Comparison of ENCODE assay signal across 1 cellular context in genomic region chr21:31509108-31510017, GRCh38.
TF ChIP-seq lines count a peak whose summit lies in the region.

No MANE protein-coding gene starts in this region.

TF ChIP-seq in HEK293, 187 proteins besides CTCF, POLR2A, EP300 and RAD21 (continued from another document):
- TF ChIP-seq TCF7L2 (IDR thresholded peaks at IDR 0.05; ENCODE audit: borderline replicate concordance, low read depth, low read length) (0 out of 2 replicates have a peak, but pooled peaks have one; percentile 21), ZFHX2 (tag by site-specific recombination; conservative IDR thresholded peaks at IDR 0.05) (peak; percentile 99), ZNF518A (tag by site-specific recombination; conservative IDR thresholded peaks at IDR 0.05; ENCODE audit: low read depth) (peak; percentile 36; the same call in 1 of the 2 replicates), SP3 (tag by site-specific recombination; IDR thresholded peaks at IDR 0.05) (0 out of 2 replicates have a peak, but pooled peaks have one; percentile 47), REPIN1 (tag by site-specific recombination; IDR thresholded peaks at IDR 0.05; ENCODE audit: low read depth) (0 out of 2 replicates have a peak, but pooled peaks have one; percentile 85), PRDM10 (tag by site-specific recombination; IDR thresholded peaks at IDR 0.05) (peak; percentile 60; the same call in 1 of the 2 replicates), ZNF157 (tag by site-specific recombination; IDR thresholded peaks at IDR 0.05) (no peak), ZNF423 (tag by site-specific recombination; IDR thresholded peaks at IDR 0.05) (peak; percentile 60; the same call in 1 of the 2 replicates), KLF1 (tag by site-specific recombination; IDR thresholded peaks at IDR 0.05) (peak; percentile 53; the same call in 1 of the 2 replicates), ZEB2 (tag by site-specific recombination; IDR thresholded peaks at IDR 0.05) (peak; percentile 75), ZNF561 (tag by site-specific recombination; IDR thresholded peaks at IDR 0.05; ENCODE audit: borderline replicate concordance) (peak; percentile 90), ZBTB17 (tag by site-specific recombination; IDR thresholded peaks at IDR 0.05) (peak; percentile 85), TRIM28 (IDR thresholded peaks at IDR 0.05; ENCODE audit: borderline replicate concordance, low read length) (peak; percentile 93), IKZF3 (tag by site-specific recombination; IDR thresholded peaks at IDR 0.05) (peak; percentile 68; the same call in 1 of the 2 replicates), EGR2 (tag by site-specific recombination; IDR thresholded peaks at IDR 0.05; ENCODE audit: low read depth) (peak; percentile 99), ZNF394 (tag by site-specific recombination; IDR thresholded peaks at IDR 0.05; ENCODE audit: borderline replicate concordance) (peak; percentile 60; the same call in 1 of the 2 replicates), ZIC2 (tag by site-specific recombination; IDR thresholded peaks at IDR 0.05) (peak; percentile 90), ZNF175 (tag by site-specific recombination; IDR thresholded peaks at IDR 0.05) (no peak), KLF10 (tag by site-specific recombination; IDR thresholded peaks at IDR 0.05) (peak; percentile 54; the same call in 1 of the 2 replicates), PATZ1 (tag by site-specific recombination; IDR thresholded peaks at IDR 0.05) (peak; percentile 89), ZBTB48 (tag by site-specific recombination; IDR thresholded peaks at IDR 0.05) (peak; percentile 51; the same call in 1 of the 2 replicates), ZNF558 (tag by site-specific recombination; IDR thresholded peaks at IDR 0.05) (no peak; the same call in 1 of the 2 replicates), KLF17 (tag by site-specific recombination; IDR thresholded peaks at IDR 0.05) (peak; percentile 88), ZNF19 (tag by site-specific recombination; IDR thresholded peaks at IDR 0.05; ENCODE audit: low read depth) (no peak), ZNF18 (tag by site-specific recombination; IDR thresholded peaks at IDR 0.05) (no peak; the same call in 1 of the 2 replicates), ZNF324 (tag by site-specific recombination; IDR thresholded peaks at IDR 0.05) (peak; percentile 76; the same call in 1 of the 2 replicates), ZNF629 (tag by site-specific recombination; IDR thresholded peaks at IDR 0.05) (peak; percentile 72), ZNF354C (tag by site-specific recombination; IDR thresholded peaks at IDR 0.05; ENCODE audit: borderline replicate concordance, low read depth) (no peak), ZNF112 (tag by site-specific recombination; IDR thresholded peaks at IDR 0.05) (no peak), ZNF600 (tag by site-specific recombination; IDR thresholded peaks at IDR 0.05) (peak; percentile 53; the same call in 1 of the 2 replicates), KLF8 (tag by site-specific recombination; IDR thresholded peaks at IDR 0.05) (peak; percentile 83), ZNF202 (tag by site-specific recombination; IDR thresholded peaks at IDR 0.05; ENCODE audit: borderline replicate concordance) (no peak), RBAK (tag by site-specific recombination; IDR thresholded peaks at IDR 0.05) (no peak), ZBTB8A (tag by site-specific recombination; IDR thresholded peaks at IDR 0.05) (0 out of 2 replicates have a peak, but pooled peaks have one; percentile 32), ZNF548 (tag by site-specific recombination; IDR thresholded peaks at IDR 0.05) (no peak), ZNF366 (tag by site-specific recombination; conservative IDR thresholded peaks at IDR 0.05) (0 out of 2 replicates have a peak, but pooled peaks have one; percentile 37), ZNF24 (tag by site-specific recombination; IDR thresholded peaks at IDR 0.05) (peak; percentile 64), SP7 (tag by site-specific recombination; IDR thresholded peaks at IDR 0.05) (peak; percentile 91)
